22 cellular contexts compared by ENCODE assay signal in the genomic region with DNA sequence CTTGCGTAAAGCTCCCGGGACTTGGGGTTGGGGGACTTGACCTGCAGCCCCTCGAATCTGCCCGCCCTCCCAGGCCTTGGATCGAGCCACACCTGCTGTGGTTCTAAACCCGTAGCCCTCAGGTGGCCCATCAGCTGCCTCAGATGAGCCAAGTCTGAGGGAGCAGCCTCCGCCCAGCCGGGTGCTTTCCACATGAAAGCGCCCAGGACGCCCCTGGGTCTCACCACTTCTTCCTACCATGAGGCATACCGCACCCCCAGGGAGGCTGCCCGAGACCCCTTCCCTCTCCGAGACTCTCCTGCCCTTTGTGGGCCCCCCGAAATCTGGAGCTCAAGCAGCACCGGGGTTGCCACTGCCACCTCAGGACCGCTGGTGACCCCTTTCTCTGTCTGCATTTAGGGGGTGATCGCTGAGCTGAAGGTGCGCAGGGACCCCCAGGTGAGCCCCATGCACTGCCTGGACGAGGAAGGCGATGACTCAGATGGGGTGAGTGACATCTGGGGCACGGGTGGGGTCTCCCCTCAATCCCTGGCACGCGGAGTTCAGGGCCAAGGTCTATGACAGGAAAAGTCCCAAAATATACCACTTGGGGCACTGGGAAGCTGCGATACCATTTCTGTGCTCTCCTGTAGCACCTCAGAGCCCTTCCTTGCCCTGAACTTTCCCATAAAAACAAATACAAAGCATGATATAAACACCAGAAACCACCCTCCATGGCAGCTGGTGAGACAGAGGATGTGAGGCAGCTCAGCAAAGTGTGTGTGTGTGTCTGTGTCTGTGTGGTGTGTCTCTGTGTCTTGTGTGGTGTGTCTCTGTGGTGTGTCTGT.
DNase-seq lines count a peak whose midpoint lies in the region; ATAC-seq and TF ChIP-seq lines count a peak whose summit lies in the region.
"Had no signal": no experiment of that assay in that cellular context is flagged by ENCODE, and none has a peak within 500 bp of the region (broad histone marks: within the 10 kb centered on the region; RNA-seq: fewer than 3 reads in every experiment).

No MANE protein-coding gene starts in this region.

- no peak overlapping the region for H3K4me3 Mint-ChIP-seq in activated naive CD8-positive, alpha-beta T cell treated with anti-CD3 and anti-CD28 coated beads, Interleukin-2, amount 10 ng/mL, durations not matched to agents 7 days and 5 days
- H3K4me3 Mint-ChIP-seq in activated naive CD8-positive, alpha-beta T cell treated with anti-CD3 and anti-CD28 coated beads for 36 hours, result no peak overlapping the region
- no peak overlapping the region for H3K4me3 Mint-ChIP-seq in activated B cell treated with CpG ODN at 0.5 μM for 24 hours
- H3K4me3 Mint-ChIP-seq: CD14-positive monocyte had no signal

- CTCF ChIA-PET in activated B cell treated with CpG ODN at 0.5 μM for 24 hours (lab: Charles Lee), result no interaction called here

- no peaks in the 10 kb centered on the region for H3K27me3 Mint-ChIP-seq in activated naive CD8-positive, alpha-beta T cell treated with anti-CD3 and anti-CD28 coated beads, Interleukin-2, amount 10 ng/mL, durations not matched to agents 7 days and 5 days
- no peaks in the 10 kb centered on the region for H3K27me3 Mint-ChIP-seq in activated naive CD8-positive, alpha-beta T cell treated with anti-CD3 and anti-CD28 coated beads for 36 hours
- H3K27me3 Mint-ChIP-seq in activated B cell treated with CpG ODN at 0.5 μM for 24 hours, result no peaks in the 10 kb centered on the region

- POLR2A ChIA-PET in activated naive CD8-positive, alpha-beta T cell treated with anti-CD3 and anti-CD28 coated beads, Interleukin-2, amount 10 ng/mL, durations not matched to agents 7 days and 5 days (lab: Charles Lee), result no interaction called here
- POLR2A ChIA-PET in activated B cell treated with CpG ODN at 0.5 μM for 24 hours (lab: Charles Lee), result no interaction called here

- intact Hi-C loops in activated B cell treated with CpG ODN at 0.5 μM for 24 hours (cut with micrococcal nuclease), result no loop called here

- no peak for TF ChIP-seq CTCF in activated B cell treated with CpG ODN at 0.5 μM for 24 hours (IDR thresholded peaks at IDR 0.05)

- H3K9me3 Mint-ChIP-seq in activated naive CD8-positive, alpha-beta T cell treated with anti-CD3 and anti-CD28 coated beads, Interleukin-2, amount 10 ng/mL, durations not matched to agents 7 days and 5 days, result no peaks in the 10 kb centered on the region
- H3K9me3 Mint-ChIP-seq in activated naive CD8-positive, alpha-beta T cell treated with anti-CD3 and anti-CD28 coated beads for 36 hours, result no peaks in the 10 kb centered on the region
- no peaks in the 10 kb centered on the region for H3K9me3 Mint-ChIP-seq in activated B cell treated with CpG ODN at 0.5 μM for 24 hours

- no peak for DNase-seq in activated naive CD8-positive, alpha-beta T cell treated with anti-CD3 and anti-CD28 coated beads, Interleukin-2, amount 10 ng/mL, durations not matched to agents 7 days and 5 days
- DNase-seq in activated naive CD8-positive, alpha-beta T cell treated with anti-CD3 and anti-CD28 coated beads for 36 hours, result no peak
- DNase-seq in activated B cell treated with CpG ODN at 0.5 μM for 24 hours (no peak), iris pigment epithelial cell (ENCODE audit: low read depth) (peak; percentile 29), GDM1 (lab: John Stamatoyannopoulos, UW) (no peak), NCI-H187 treated with DMSO at 0.1 percent for 48 hours (lab: John Stamatoyannopoulos, UW) (no peak), amygdala (lab: John Stamatoyannopoulos, UW) (no peak)
- DNase-seq: amniotic stem cell; central memory CD4-positive, alpha-beta T cell; DMS53; effector memory CD4-positive, alpha-beta T cell; islet precursor cell; Karpas-422; NCI-H1092; NCI-H2081; NK-92 treated with Interleukin-12 subunit alpha and Interleukin-12 subunit beta, amount 100 ng/mL, for 24 hours; stimulated activated CD4-positive, alpha-beta T cell treated with anti-CD3 and anti-CD28 coated beads, Interleukin-2, amount 100 ng/mL, for 48 hours; stomach; T-helper 9 cell had no signal

- H3K4me1 Mint-ChIP-seq in activated naive CD8-positive, alpha-beta T cell treated with anti-CD3 and anti-CD28 coated beads, Interleukin-2, amount 10 ng/mL, durations not matched to agents 7 days and 5 days, result peaks cover 19% of the 10 kb centered on the region
- peaks cover 18% of the 10 kb centered on the region for H3K4me1 Mint-ChIP-seq in activated naive CD8-positive, alpha-beta T cell treated with anti-CD3 and anti-CD28 coated beads for 36 hours
- H3K4me1 Mint-ChIP-seq in activated B cell treated with CpG ODN at 0.5 μM for 24 hours, result peaks cover 17% of the 10 kb centered on the region

- no peak for ATAC-seq in activated naive CD8-positive, alpha-beta T cell treated with anti-CD3 and anti-CD28 coated beads, Interleukin-2, amount 10 ng/mL, durations not matched to agents 7 days and 5 days (ENCODE audit: low read depth)
- ATAC-seq in activated B cell treated with CpG ODN at 0.5 μM for 24 hours (ENCODE audit: low read depth) (no peak), GM18858 (IDR thresholded peaks at IDR 0.05; ENCODE audit: unreplicated experiment) (no peak)
- ATAC-seq: activated CD4-positive, CD25-positive, alpha-beta regulatory T cell treated with anti-CD3 and anti-CD28 coated beads, Interleukin-2, amount 50 U/mL, for 24 hours had no signal

- peak overlapping the region; percentile 13 for H3K27ac Mint-ChIP-seq in activated naive CD8-positive, alpha-beta T cell treated with anti-CD3 and anti-CD28 coated beads, Interleukin-2, amount 10 ng/mL, durations not matched to agents 7 days and 5 days
- no peak overlapping the region for H3K27ac Mint-ChIP-seq in activated naive CD8-positive, alpha-beta T cell treated with anti-CD3 and anti-CD28 coated beads for 36 hours
- peak overlapping the region; percentile 2 for H3K27ac Mint-ChIP-seq in activated B cell treated with CpG ODN at 0.5 μM for 24 hours

- H3K36me3 Mint-ChIP-seq in activated naive CD8-positive, alpha-beta T cell treated with anti-CD3 and anti-CD28 coated beads, Interleukin-2, amount 10 ng/mL, durations not matched to agents 7 days and 5 days, result no peaks in the 10 kb centered on the region
- H3K36me3 Mint-ChIP-seq in activated naive CD8-positive, alpha-beta T cell treated with anti-CD3 and anti-CD28 coated beads for 36 hours, result no peaks in the 10 kb centered on the region
- H3K36me3 Mint-ChIP-seq in activated B cell treated with CpG ODN at 0.5 μM for 24 hours (ENCODE audit: low read depth), result no peaks in the 10 kb centered on the region
- H3K36me3 Mint-ChIP-seq: CD14-positive monocyte had no signal
